In genomic region chr10:12264204-12264908, GRCh38 we compare ENCODE assay signal across 8 cellular contexts.
DNase-seq lines count a peak whose midpoint lies in the region; ATAC-seq lines count a peak whose summit lies in the region.

No MANE protein-coding gene starts in this region.

- H3K27me3 ChIP-seq in esophagus (ENCODE audit: control insufficient read depth in 1 of 2, insufficient read depth in 2 of 2, low read length in 2 of 2), result no peaks in the 10 kb centered on the region

- no peaks in the 10 kb centered on the region for H3K36me3 ChIP-seq in esophagus (ENCODE audit: control insufficient read depth in 2 of 2, insufficient read depth in 2 of 2, low read length in 1 of 2)

- H3K9me3 ChIP-seq in esophagus (ENCODE audit: control insufficient read depth in 2 of 2, insufficient read depth in 1 of 2, low read depth in 1 of 2, low read length in 1 of 2), result no peaks in the 10 kb centered on the region

- peak; percentile 88 for DNase-seq in Caki2 (ENCODE audit: low read depth)
- DNase-seq in HS-5 (ENCODE audit: low read depth), result peak; percentile 16
- peak; percentile 42 for DNase-seq in NOMO-1 treated with dmso at 0.1 percent for 144 hours (lab: John Stamatoyannopoulos, UW; ENCODE audit: unreplicated experiment)
- DNase-seq in activated T-cell treated with anti-CD3 and anti-CD28 coated beads for 48 hours (ENCODE audit: low read depth), result peak; percentile 72
- peak; percentile 80 for DNase-seq in myocyte (ENCODE audit: low read depth)
- peak; percentile 41 to 47 for DNase-seq in stimulated activated CD8-positive, alpha-beta memory T cell treated with anti-CD3 and anti-CD28 coated beads, Interleukin-7, amount 100 ng/mL, for 4 hours (ENCODE audit: low read depth in 2 of 2)

- H3K4me3 ChIP-seq in esophagus (ENCODE audit: low read depth in 1 of 2, low read length in 2 of 2), result peak overlapping the region; percentile 38 to 46

- in situ Hi-C loops in Caki2 (cut with HindIII; ENCODE audit: low pct_unique_long_range_greater_than_20kb, low sequenced_read_pairs), result loop anchor here (25.0 kb wide), 1 partner anchor 448 kb away; no protein-coding TSS in a partner anchor

- WGBS in esophagus, 2 donors, result 23 to 24% methylated on average over 29 to 30 of the region's 30 CpGs

- H3K27ac ChIP-seq in esophagus (ENCODE audit: low read depth in 2 of 2, low read length in 1 of 2), result peak overlapping the region; percentile 64 to 76

- peaks cover 0 to 5% of the 10 kb centered on the region in 2 donors for H3K4me1 ChIP-seq in esophagus (ENCODE audit: control insufficient read depth in 2 of 2, insufficient read depth in 2 of 2, low read length in 1 of 2)

- peak; percentile 81 for ATAC-seq in GM21367 (IDR thresholded peaks at IDR 0.05; ENCODE audit: unreplicated experiment)

Comparison
In these comparisons a context has a peak if more than half of its experiments do, and no peak if none do; other contexts are left out.
1. Peak in every context shown above with its lines: DNase-seq, ATAC-seq, H3K4me3 ChIP-seq and H3K27ac ChIP-seq.
2. DNase-seq: peak in every context shown above with its lines; median percentile 88 in Caki2; 80 in myocyte; 72 in activated T-cell treated with anti-CD3 and anti-CD28 coated beads for 48 hours; 44 in stimulated activated CD8-positive, alpha-beta memory T cell treated with anti-CD3 and anti-CD28 coated beads, Interleukin-7, amount 100 ng/mL, for 4 hours; 42 in NOMO-1 treated with dmso at 0.1 percent for 144 hours; 16 in HS-5.